In genomic region chr12:43973993-43974392, GRCh38 we compare ENCODE assay signal across 21 cellular contexts.
"Had no signal": no experiment of that assay in that cellular context is flagged by ENCODE, and none has a peak within 500 bp of the region (broad histone marks: within the 10 kb centered on the region; RNA-seq: fewer than 3 reads in every experiment).

No MANE protein-coding gene starts in this region.

- H2AFZ ChIP-seq: parathyroid adenoma had no signal

- H3K79me2 ChIP-seq: parathyroid adenoma had no signal

- H3K27me3 ChIP-seq: esophagus muscularis mucosa, gastroesophageal sphincter, stomach had no signal

- H3K4me3 ChIP-seq: esophagus muscularis mucosa, gastroesophageal sphincter, lung, prostate gland, stomach, thoracic aorta had no signal

- ATAC-seq: gastroesophageal sphincter; left cardiac atrium; left ventricle myocardium superior; naive thymus-derived CD4-positive, alpha-beta T cell; sciatic nerve had no signal

- H3K4me1 ChIP-seq: esophagus muscularis mucosa, gastroesophageal sphincter, parathyroid adenoma, prostate gland, stomach had no signal

- H3K9me3 ChIP-seq: esophagus muscularis mucosa, gastroesophageal sphincter, prostate gland, stomach, thoracic aorta had no signal

- H3K27ac ChIP-seq: epithelial cell of prostate, esophagus muscularis mucosa, gastroesophageal sphincter, parathyroid adenoma, prostate gland, stomach, thoracic aorta had no signal

- H3K36me3 ChIP-seq: esophagus muscularis mucosa, prostate gland, thoracic aorta had no signal

- H3K9ac ChIP-seq: parathyroid adenoma had no signal

- FAIRE-seq: kidney had no signal

- DNase-seq: effector memory CD4-positive, alpha-beta T cell; foreskin fibroblast; glutamatergic neuron; kidney; left cardiac atrium; left ventricle myocardium superior; naive thymus-derived CD4-positive, alpha-beta T cell; nephron progenitor cell; retina; stimulated activated CD4-positive, alpha-beta T cell treated with anti-CD3 and anti-CD28 coated beads, Interleukin-2, amount 100 ng/mL, for 24 hours; stimulated activated naive CD4-positive, alpha-beta T cell; stomach; substantia nigra had no signal
